Comparison of ENCODE assay signal across 13 cellular contexts in genomic region chr19:44806271-44806670, GRCh38. TPM values are rescaled to one million over a fixed set of nuclear protein-coding genes. Genes with fewer than 3 reads are reported as not detected.
DNase-seq lines count a peak whose midpoint lies in the region; ATAC-seq and TF ChIP-seq lines count a peak whose summit lies in the region.
"Had no signal": no experiment of that assay in that cellular context is flagged by ENCODE, and none has a peak within 500 bp of the region (broad histone marks: within the 10 kb centered on the region; RNA-seq: fewer than 3 reads in every experiment).

No MANE protein-coding gene starts in this region.

- H3K4me1 Mint-ChIP-seq in GM23338 (peaks cover 36% of the 10 kb centered on the region), type B pancreatic cell (ENCODE audit: unreplicated experiment) (peaks cover 24% of the 10 kb centered on the region)

- H3K27ac ChIP-seq in GM23338 (ENCODE audit: low read depth) (no peak overlapping the region), PC-9 (no peak overlapping the region), hepatocyte (no peak overlapping the region)

- H3K27ac Mint-ChIP-seq in GM23338 (no peak overlapping the region; the same call in 1 of the 2 replicates), type B pancreatic cell (peak overlapping the region; percentile 70)

- no peak for ATAC-seq in GM23338

- H3K36me3 Mint-ChIP-seq in GM23338 (ENCODE audit: low read depth): peaks cover 10% of the 10 kb centered on the region
- no peaks in the 10 kb centered on the region for H3K36me3 Mint-ChIP-seq in type B pancreatic cell

- H3K27me3 Mint-ChIP-seq in GM23338 (ENCODE audit: insufficient read depth, low read depth, poor library complexity): peaks cover 45% of the 10 kb centered on the region
- peaks cover 3% of the 10 kb centered on the region for H3K27me3 Mint-ChIP-seq in type B pancreatic cell

- no peaks in the 10 kb centered on the region for H3K36me3 ChIP-seq in GM23338 (ENCODE audit: insufficient read depth)
- no peaks in the 10 kb centered on the region for H3K36me3 ChIP-seq in PC-9 (ENCODE audit: low read depth)
- H3K36me3 ChIP-seq in hepatocyte (replicated peaks; ENCODE audit: insufficient read depth, low read depth): no peaks in the 10 kb centered on the region

- CTCF ChIA-PET in PC-9 (lab: Charles Lee): interaction anchor here (0.6 to 1.8 kb wide), 2 partner anchors 30 to 40 kb away, joined by 5 to 6 read pairs; partner anchors contain the start of gene NECTIN2

- H3K9me2 ChIP-seq in GM23338 (ENCODE audit: insufficient read depth) (no peaks in the 10 kb centered on the region), PC-9 (ENCODE audit: insufficient read depth) (no peaks in the 10 kb centered on the region), hepatocyte (replicated peaks; ENCODE audit: insufficient read depth) (no peaks in the 10 kb centered on the region)

- H3K4me3 Mint-ChIP-seq in GM23338 (no peak overlapping the region), type B pancreatic cell (peak overlapping the region; percentile 44)

- H3K27me3 ChIP-seq in GM23338 (ENCODE audit: insufficient read depth): peaks cover 56% of the 10 kb centered on the region
- no peaks in the 10 kb centered on the region for H3K27me3 ChIP-seq in PC-9 (ENCODE audit: insufficient read depth, low read depth)
- H3K27me3 ChIP-seq in hepatocyte: no peaks in the 10 kb centered on the region

- POLR2A ChIA-PET in PC-9 (lab: Charles Lee; ENCODE audit: unreplicated experiment): interaction anchor here (0.7 kb wide), 1 partner anchor 126 kb away, joined by 9 read pairs; no protein-coding TSS in a partner anchor

- H4K20me1 ChIP-seq in GM23338 (replicated peaks; ENCODE audit: insufficient read depth) (peaks cover 6% of the 10 kb centered on the region; the same call in 1 of the 2 replicates), PC-9 (ENCODE audit: insufficient read depth) (no peaks in the 10 kb centered on the region), hepatocyte (ENCODE audit: insufficient read depth, poor library complexity, severe bottlenecking) (no peaks in the 10 kb centered on the region)

- no peaks in the 10 kb centered on the region; the same call in 2 of the 3 replicates for H3K9me3 Mint-ChIP-seq in GM23338
- H3K9me3 Mint-ChIP-seq in type B pancreatic cell: no peaks in the 10 kb centered on the region

- H2AFZ ChIP-seq in GM23338: no peak overlapping the region
- H2AFZ ChIP-seq in PC-9: no peak overlapping the region
- no peak overlapping the region for H2AFZ ChIP-seq in hepatocyte

- H3K4me2 ChIP-seq in GM23338 (peak overlapping the region; percentile 24; the same call in 1 of the 2 replicates), PC-9 (0 out of 2 replicates have a peak overlapping the region, but pooled peaks have one; percentile 96), hepatocyte (no peak overlapping the region)

- H3K4me1 ChIP-seq in GM23338 (ENCODE audit: insufficient read depth): peaks cover 34% of the 10 kb centered on the region
- peaks cover 58% of the 10 kb centered on the region for H3K4me1 ChIP-seq in PC-9 (replicated peaks; ENCODE audit: insufficient read depth)
- peaks cover 29% of the 10 kb centered on the region for H3K4me1 ChIP-seq in hepatocyte (ENCODE audit: insufficient read depth)

- 67% methylated on average over 7 of the region's 7 CpGs for WGBS in hepatocyte (ENCODE audit: low lambda C conversion rate, missing lambda C conversion rate)

- H3K9me3 ChIP-seq in PC-9 (ENCODE audit: insufficient read depth, low read depth) (no peaks in the 10 kb centered on the region), hepatocyte (ENCODE audit: low read depth) (no peaks in the 10 kb centered on the region)

- H3F3A ChIP-seq in GM23338 (replicated peaks; ENCODE audit: low read depth) (0 out of 2 replicates have a peak, but pooled peaks cover 6% of the 10 kb centered on the region), PC-9 (ENCODE audit: insufficient read depth, low read depth) (peaks cover 69% of the 10 kb centered on the region)

- no peak for DNase-seq in GM23338 (ENCODE audit: low spot score)
- DNase-seq in PC-9: no peak
- peak; percentile 34 for DNase-seq in left kidney (ENCODE audit: low read depth, low spot score)
- DNase-seq in type B pancreatic cell (ENCODE audit: extremely low spot score, unreplicated experiment): no peak
- no peak for DNase-seq in SIG-M5 (lab: John Stamatoyannopoulos, UW)
- no peak for DNase-seq in hepatocyte (ENCODE audit: low spot score)
- no peak for DNase-seq in NCI-H446 (lab: John Stamatoyannopoulos, UW)
- DNase-seq: GDM1, H7, KG1, MV-4-11, NCI-H1694 treated with DMSO at 0.1 percent for 48 hours, NCI-H526 treated with DMSO at 0.1 percent for 48 hours had no signal

- H3K4me3 ChIP-seq in GM23338: no peak overlapping the region
- H3K4me3 ChIP-seq in PC-9: no peak overlapping the region
- H3K4me3 ChIP-seq in hepatocyte: no peak overlapping the region

- H3K79me2 ChIP-seq in GM23338 (replicated peaks; ENCODE audit: insufficient read depth) (no peaks in the 10 kb centered on the region), PC-9 (ENCODE audit: low read depth) (peaks cover 14% of the 10 kb centered on the region), hepatocyte (peaks cover 4% of the 10 kb centered on the region)

- BruUV-seq in PC-9 (replicated peaks; lab: Mats Ljungman, UMichigan): no TSS peak

- intact Hi-C loops in PC-9 (cut with micrococcal nuclease; ENCODE audit: unreplicated experiment): no loop called here

- TF ChIP-seq CTCF in GM23338 (conservative IDR thresholded peaks at IDR 0.05; ENCODE audit: low read depth in 2 of 2) (no peak), PC-9 (conservative IDR thresholded peaks at IDR 0.05) (no peak), type B pancreatic cell (conservative IDR thresholded peaks at IDR 0.05) (no peak), hepatocyte (IDR thresholded peaks at IDR 0.05; ENCODE audit: poor library complexity) (no peak)

TF ChIP-seq in GM23338, 12 proteins besides CTCF, POLR2A, EP300 and RAD21 (continues in another document):
- TF ChIP-seq STAT1 (IDR thresholded peaks at IDR 0.05; ENCODE audit: unreplicated experiment) (no peak), ETS1 (IDR thresholded peaks at IDR 0.05) (no peak), EZH2phosphoT487 (IDR thresholded peaks at IDR 0.05; ENCODE audit: unreplicated experiment) (no peak), CREB1 (CRISPR knock-in tag; IDR thresholded peaks at IDR 0.05; ENCODE audit: low read depth) (no peak)

RNA-seq across cellular contexts. Expression of gene BCAM, which starts 2.6 kb away (rescaled TPM):
- 80.5 and 100 TPM in 2 replicates for total RNA-seq in GM23338 (2014; rRNA removed; shearing (Covaris generic))
- polyA plus RNA-seq in GM23338 (2016; fragmentation: Nextera tagmentation; extraction: Ambion mirVana) (33.3 and 36.9 TPM in 2 replicates), hepatocyte (34.7 and 41.8 TPM in 2 replicates)
- total RNA-seq in PC-9 (2021) (146 and 199 TPM in 2 replicates), type B pancreatic cell (ENCODE audit: low replicate concordance) (105 and 124 TPM in 2 replicates), hepatocyte (53.3 and 77.1 TPM in 2 replicates)

RNA-seq across cellular contexts. Expression of gene CBLC, which starts 28.6 kb away (rescaled TPM):
- total RNA-seq in GM23338 (2014; rRNA removed; shearing (Covaris generic)): 27.1 and 29.3 TPM in 2 replicates
- polyA plus RNA-seq in GM23338 (2016; fragmentation: Nextera tagmentation; extraction: Ambion mirVana) (13.8 and 14.5 TPM in 2 replicates), hepatocyte (38.1 and 39.7 TPM in 2 replicates)
- total RNA-seq in PC-9 (2021) (53.6 and 68.8 TPM in 2 replicates), type B pancreatic cell (ENCODE audit: low replicate concordance) (13.9 and 37.7 TPM in 2 replicates), hepatocyte (26.2 and 28.3 TPM in 2 replicates)

RNA-seq across cellular contexts. Expression of gene NECTIN2, which starts 39.8 kb away (rescaled TPM):
- 230 and 235 TPM in 2 replicates for total RNA-seq in GM23338 (2014; rRNA removed; shearing (Covaris generic))
- polyA plus RNA-seq in GM23338 (2016; fragmentation: Nextera tagmentation; extraction: Ambion mirVana): 109 and 113 TPM in 2 replicates
- 115 and 136 TPM in 2 replicates for total RNA-seq in PC-9 (2021)
- 123 and 203 TPM in 2 replicates for total RNA-seq in type B pancreatic cell (ENCODE audit: low replicate concordance)
- 174 and 193 TPM in 2 replicates for total RNA-seq in hepatocyte
- polyA plus RNA-seq in hepatocyte: 300 and 307 TPM in 2 replicates

RNA-seq across cellular contexts. Expression of gene BCL3, which starts 57.8 kb away (rescaled TPM):
- total RNA-seq in GM23338 (2014; rRNA removed; shearing (Covaris generic)): 0.62 and 1.4 TPM in 2 replicates
- polyA plus RNA-seq in GM23338 (2016; fragmentation: Nextera tagmentation; extraction: Ambion mirVana): 3.3 and 4.1 TPM in 2 replicates
- total RNA-seq in PC-9 (2021): 36.1 and 38.9 TPM in 2 replicates
- total RNA-seq in type B pancreatic cell (ENCODE audit: low replicate concordance): 18.9 and 41.2 TPM in 2 replicates
- total RNA-seq in hepatocyte: 4.3 and 6.3 TPM in 2 replicates
- 45.7 and 51.4 TPM in 2 replicates for polyA plus RNA-seq in hepatocyte
